In genomic region chr10:113982296-113982695, GRCh38 we compare ENCODE assay signal across 13 cellular contexts.
DNase-seq lines count a peak whose midpoint lies in the region; ATAC-seq, FAIRE-seq and TF ChIP-seq lines count a peak whose summit lies in the region.
"Had no signal": no experiment of that assay in that cellular context is flagged by ENCODE, and none has a peak within 500 bp of the region (broad histone marks: within the 10 kb centered on the region; RNA-seq: fewer than 3 reads in every experiment).

No MANE protein-coding gene starts in this region.

- peak overlapping the region; percentile 64 for H3K27ac Mint-ChIP-seq in type B pancreatic cell
- H3K27ac Mint-ChIP-seq: naive thymus-derived CD4-positive, alpha-beta T cell had no signal

- no peaks in the 10 kb centered on the region for H3K36me3 Mint-ChIP-seq in type B pancreatic cell

- H3K36me3 ChIP-seq in heart right ventricle = no peaks in the 10 kb centered on the region
- H3K36me3 ChIP-seq: tibial artery had no signal

- intact Hi-C loops in heart right ventricle (cut with DNase I) (loop anchor here in 2 of 10 donors (5.0 kb wide), 1 partner anchor 60 kb away; the partner anchor contains the start of gene ADRB1 (in 2 of the 2)), Right ventricle myocardium superior (cut with DNase I) (no loop called here), sciatic nerve (cut with DNase I) (no loop called here)

- no peaks in the 10 kb centered on the region for H3K9me3 ChIP-seq in heart right ventricle
- H3K9me3 ChIP-seq: tibial artery had no signal

- no peak overlapping the region for H3K4me3 ChIP-seq in heart right ventricle
- H3K4me3 ChIP-seq: tibial artery had no signal

- TF ChIP-seq POLR2A in H54 (IDR thresholded peaks at IDR 0.05; ENCODE audit: low read depth, low read length) = no peak

- TF ChIP-seq CTCF in heart right ventricle (IDR thresholded peaks at IDR 0.05) = no peak
- TF ChIP-seq CTCF in type B pancreatic cell (conservative IDR thresholded peaks at IDR 0.05) = no peak

- H3K4me1 ChIP-seq in heart right ventricle = peaks cover 0 to 26% (median 17%) of the 10 kb centered on the region in 9 donors

- H3K27ac ChIP-seq in heart right ventricle = peak overlapping the region in 6 of 10 donors; percentile 1 to 61 (median 40)
- H3K27ac ChIP-seq: tibial artery had no signal

- H3K27me3 ChIP-seq in heart right ventricle = no peaks in the 10 kb centered on the region
- H3K27me3 ChIP-seq: tibial artery had no signal

- ATAC-seq in heart right ventricle (no peak), Right ventricle myocardium superior (ENCODE audit: poor library complexity) (no peak), HG02678 (IDR thresholded peaks at IDR 0.05; ENCODE audit: unreplicated experiment) (peak; percentile 22), HG03457 (IDR thresholded peaks at IDR 0.05; ENCODE audit: unreplicated experiment) (peak; percentile 17), sciatic nerve (no peak)
- ATAC-seq: naive thymus-derived CD4-positive, alpha-beta T cell had no signal

- no peak overlapping the region for H3K4me3 Mint-ChIP-seq in type B pancreatic cell
- H3K4me3 Mint-ChIP-seq: naive thymus-derived CD4-positive, alpha-beta T cell had no signal

- H3K9me3 Mint-ChIP-seq in type B pancreatic cell = peaks cover 12% of the 10 kb centered on the region

- no peaks in the 10 kb centered on the region for H3K27me3 Mint-ChIP-seq in type B pancreatic cell

- no peak for DNase-seq in heart right ventricle
- no peak for DNase-seq in Right ventricle myocardium superior
- no peak for DNase-seq in type B pancreatic cell (ENCODE audit: extremely low spot score, unreplicated experiment)
- DNase-seq in sciatic nerve (ENCODE audit: low spot score) = no peak
- no peak for DNase-seq in H54 (ENCODE audit: insufficient read length, low spot score)
- DNase-seq in NCI-H2196 treated with DMSO at 0.1 percent for 48 hours (lab: John Stamatoyannopoulos, UW; ENCODE audit: unreplicated experiment) = no peak
- DNase-seq: COR-L47; dermis blood vessel endothelial cell; naive thymus-derived CD4-positive, alpha-beta T cell; SHP77 treated with DMSO at 0.1 percent for 48 hours; tibial artery had no signal

- no peak for FAIRE-seq in H54 (lab: Jason Lieb, UNC)

- H3K4me1 Mint-ChIP-seq in type B pancreatic cell (ENCODE audit: unreplicated experiment) = peaks cover 9% of the 10 kb centered on the region

Comparison
In these comparisons a context has a peak if more than half of its experiments do, and no peak if none do; other contexts are left out.
1. ATAC-seq: peak in HG02678 (single experiment) and HG03457 (single experiment); none in heart right ventricle (0 of 8), Right ventricle myocardium superior (single experiment) and sciatic nerve (single experiment).